18 cellular contexts compared by ENCODE assay signal in genomic region chr17:77203436-77203835, GRCh38.
DNase-seq lines count a peak whose midpoint lies in the region; ATAC-seq and TF ChIP-seq lines count a peak whose summit lies in the region.
"Had no signal": no experiment of that assay in that cellular context is flagged by ENCODE, and none has a peak within 500 bp of the region (broad histone marks: within the 10 kb centered on the region; RNA-seq: fewer than 3 reads in every experiment).

No MANE protein-coding gene starts in this region.

- no peak overlapping the region for H3K4me3 Mint-ChIP-seq in WTC11
- H3K4me3 Mint-ChIP-seq in endothelial cell (ENCODE audit: unreplicated experiment): peak overlapping the region; percentile 83
- no peak overlapping the region for H3K4me3 Mint-ChIP-seq in nephron progenitor cell
- H3K4me3 Mint-ChIP-seq: CD4-positive, alpha-beta memory T cell had no signal

- H3K36me3 Mint-ChIP-seq in WTC11 (peaks cover 64% of the 10 kb centered on the region), endothelial cell (ENCODE audit: low read depth, unreplicated experiment) (peaks cover 69% of the 10 kb centered on the region), nephron progenitor cell (ENCODE audit: low read depth) (peaks cover 86% of the 10 kb centered on the region)

- H3K27me3 Mint-ChIP-seq in WTC11 (ENCODE audit: low read depth): no peaks in the 10 kb centered on the region
- H3K27me3 Mint-ChIP-seq in endothelial cell (ENCODE audit: unreplicated experiment): peaks cover 13% of the 10 kb centered on the region
- H3K27me3 Mint-ChIP-seq in nephron progenitor cell (ENCODE audit: low read depth, poor library complexity): no peaks in the 10 kb centered on the region
- H3K27me3 Mint-ChIP-seq: CD4-positive, alpha-beta memory T cell had no signal

- H3K9me3 Mint-ChIP-seq in WTC11 (no peaks in the 10 kb centered on the region), endothelial cell (ENCODE audit: unreplicated experiment) (no peaks in the 10 kb centered on the region), nephron progenitor cell (no peaks in the 10 kb centered on the region)
- H3K9me3 Mint-ChIP-seq: CD4-positive, alpha-beta memory T cell had no signal

- CTCF ChIA-PET in WTC11 (lab: Charles Lee): interaction anchor here (0.7 to 1.7 kb wide), 3 partner anchors 11 to 115 kb away, joined by 5 to 10 read pairs (median 6); no protein-coding TSS in a partner anchor

- ATAC-seq in WTC11: no peak
- ATAC-seq in GM18870 (IDR thresholded peaks at IDR 0.05; ENCODE audit: unreplicated experiment): no peak
- no peak for ATAC-seq in GM21717 (IDR thresholded peaks at IDR 0.05; ENCODE audit: unreplicated experiment)
- ATAC-seq: HCT116 had no signal

- 0 out of 2 replicates have a peak overlapping the region, but pooled peaks have one; percentile 68 for H3K27ac Mint-ChIP-seq in WTC11
- peak overlapping the region; percentile 74 for H3K27ac Mint-ChIP-seq in endothelial cell (ENCODE audit: unreplicated experiment)
- H3K27ac Mint-ChIP-seq in nephron progenitor cell: peak overlapping the region; percentile 94

- DNase-seq in activated effector memory CD4-positive, alpha-beta T cell treated with anti-CD3 and anti-CD28 coated beads, Interleukin-2, amount 50 U/mL, for 16 hours: peak; percentile 31
- DNase-seq in activated effector memory CD4-positive, alpha-beta T cell treated with Interleukin-2 at 50 U/mL for 16 hours: no peak
- DNase-seq in WTC11 (ENCODE audit: low spot score): no peak
- DNase-seq in endothelial cell (ENCODE audit: low spot score): no peak
- DNase-seq in nephron progenitor cell: no peak
- DNase-seq in activated CD8-positive, alpha-beta memory T cell treated with anti-CD3 and anti-CD28 coated beads, Interleukin-2, amount 50 U/mL, for 4 hours: no peak
- DNase-seq: CD4-positive, alpha-beta memory T cell; COR-L47; NCI-H1092 treated with DMSO at 0.1 percent for 48 hours; NCI-H1694; NCI-H2029 treated with DMSO at 0.1 percent for 48 hours; NCI-H446 treated with DMSO at 0.1 percent for 48 hours; NCI-H69; RPMI8226; SHP77 treated with DMSO at 0.1 percent for 48 hours had no signal

- POLR2A ChIA-PET in WTC11 (lab: Charles Lee): interaction anchor here (0.6 kb wide), 1 partner anchor 75 kb away, joined by 5 read pairs; no protein-coding TSS in a partner anchor

- TF ChIP-seq CTCF in WTC11 (IDR thresholded peaks at IDR 0.05) (no peak), endothelial cell (IDR thresholded peaks at IDR 0.05; ENCODE audit: unreplicated experiment) (no peak), nephron progenitor cell (IDR thresholded peaks at IDR 0.05) (no peak)

- H3K4me1 Mint-ChIP-seq in WTC11: peaks cover 5% of the 10 kb centered on the region; the same call in 1 of the 2 replicates
- H3K4me1 Mint-ChIP-seq in endothelial cell (ENCODE audit: unreplicated experiment): peaks cover 32% of the 10 kb centered on the region
- peaks cover 43% of the 10 kb centered on the region for H3K4me1 Mint-ChIP-seq in nephron progenitor cell
- H3K4me1 Mint-ChIP-seq: CD4-positive, alpha-beta memory T cell had no signal

TF ChIP-seq in WTC11, 78 proteins besides CTCF, POLR2A, EP300 and RAD21 (continues in another document):
- no peak for TF ChIP-seq ZNF121 (CRISPR knock-in tag; IDR thresholded peaks at IDR 0.05)
- TF ChIP-seq PREB (CRISPR knock-in tag; IDR thresholded peaks at IDR 0.05; ENCODE audit: borderline replicate concordance): no peak
- TF ChIP-seq RORB (CRISPR knock-in tag; IDR thresholded peaks at IDR 0.05): no peak
- no peak for TF ChIP-seq ZNF263 (CRISPR knock-in tag; IDR thresholded peaks at IDR 0.05; ENCODE audit: low read depth)
- no peak for TF ChIP-seq NFE2L1 (CRISPR knock-in tag; IDR thresholded peaks at IDR 0.05)
- TF ChIP-seq ATF3 (CRISPR knock-in tag; conservative IDR thresholded peaks at IDR 0.05): no peak
- no peak for TF ChIP-seq ZNF138 (CRISPR knock-in tag; conservative IDR thresholded peaks at IDR 0.05)
- TF ChIP-seq MLX (CRISPR knock-in tag; IDR thresholded peaks at IDR 0.05): no peak
- no peak for TF ChIP-seq SP1 (CRISPR knock-in tag; conservative IDR thresholded peaks at IDR 0.05)
- no peak for TF ChIP-seq ZBTB21 (CRISPR knock-in tag; IDR thresholded peaks at IDR 0.05; ENCODE audit: borderline replicate concordance)
- TF ChIP-seq JAZF1 (CRISPR knock-in tag; IDR thresholded peaks at IDR 0.05): no peak
- no peak for TF ChIP-seq NR2C2 (CRISPR knock-in tag; IDR thresholded peaks at IDR 0.05)
- no peak for TF ChIP-seq FOXJ3 (CRISPR knock-in tag; IDR thresholded peaks at IDR 0.05; ENCODE audit: borderline replicate concordance)
- no peak for TF ChIP-seq SMAD4 (CRISPR knock-in tag; IDR thresholded peaks at IDR 0.05)
- no peak for TF ChIP-seq ZNF512 (CRISPR knock-in tag; IDR thresholded peaks at IDR 0.05; ENCODE audit: borderline replicate concordance)
- TF ChIP-seq TEAD1 (CRISPR knock-in tag; IDR thresholded peaks at IDR 0.05): no peak
- TF ChIP-seq KAT7 (CRISPR knock-in tag; IDR thresholded peaks at IDR 0.05; ENCODE audit: borderline replicate concordance): no peak
- TF ChIP-seq PRDM15 (CRISPR knock-in tag; IDR thresholded peaks at IDR 0.05): no peak
